In the genomic region with DNA sequence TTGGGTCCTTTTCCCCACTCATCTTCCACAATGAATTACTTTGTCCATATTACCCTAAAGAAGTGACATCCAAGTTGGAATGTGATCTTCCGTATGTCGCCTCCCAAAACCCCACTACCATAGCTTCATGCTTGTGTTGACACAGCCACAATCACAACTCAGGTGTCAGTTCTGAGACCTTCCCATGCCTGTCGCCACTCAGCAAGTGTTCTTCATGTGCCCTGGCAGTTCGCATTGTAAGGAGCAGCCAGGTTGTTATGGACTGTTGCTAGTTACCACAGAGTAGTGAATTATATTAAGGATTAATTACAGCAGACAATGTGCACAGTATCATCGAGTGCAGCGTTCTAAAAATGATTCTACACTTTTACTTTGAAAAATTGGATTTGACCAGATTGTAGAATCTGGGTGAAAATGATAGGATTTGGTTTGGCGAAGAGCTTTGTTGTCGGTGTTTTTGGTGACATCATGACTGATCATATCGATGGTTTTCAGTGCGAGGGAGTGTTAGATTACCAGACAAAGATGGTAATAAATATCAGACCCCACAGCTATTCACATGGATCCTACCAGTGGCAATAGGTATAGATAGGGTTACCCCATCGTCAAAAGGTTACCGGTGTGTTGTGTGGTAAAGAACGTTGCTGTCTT, we compare ENCODE assay signal across 1 cellular context.
TF ChIP-seq lines count a peak whose summit lies in the region.

No MANE protein-coding gene starts in this region.

TF ChIP-seq in HCT116, 20 proteins besides CTCF, POLR2A, EP300 and RAD21 (continued from another document):
- TF ChIP-seq, protein P1, sequence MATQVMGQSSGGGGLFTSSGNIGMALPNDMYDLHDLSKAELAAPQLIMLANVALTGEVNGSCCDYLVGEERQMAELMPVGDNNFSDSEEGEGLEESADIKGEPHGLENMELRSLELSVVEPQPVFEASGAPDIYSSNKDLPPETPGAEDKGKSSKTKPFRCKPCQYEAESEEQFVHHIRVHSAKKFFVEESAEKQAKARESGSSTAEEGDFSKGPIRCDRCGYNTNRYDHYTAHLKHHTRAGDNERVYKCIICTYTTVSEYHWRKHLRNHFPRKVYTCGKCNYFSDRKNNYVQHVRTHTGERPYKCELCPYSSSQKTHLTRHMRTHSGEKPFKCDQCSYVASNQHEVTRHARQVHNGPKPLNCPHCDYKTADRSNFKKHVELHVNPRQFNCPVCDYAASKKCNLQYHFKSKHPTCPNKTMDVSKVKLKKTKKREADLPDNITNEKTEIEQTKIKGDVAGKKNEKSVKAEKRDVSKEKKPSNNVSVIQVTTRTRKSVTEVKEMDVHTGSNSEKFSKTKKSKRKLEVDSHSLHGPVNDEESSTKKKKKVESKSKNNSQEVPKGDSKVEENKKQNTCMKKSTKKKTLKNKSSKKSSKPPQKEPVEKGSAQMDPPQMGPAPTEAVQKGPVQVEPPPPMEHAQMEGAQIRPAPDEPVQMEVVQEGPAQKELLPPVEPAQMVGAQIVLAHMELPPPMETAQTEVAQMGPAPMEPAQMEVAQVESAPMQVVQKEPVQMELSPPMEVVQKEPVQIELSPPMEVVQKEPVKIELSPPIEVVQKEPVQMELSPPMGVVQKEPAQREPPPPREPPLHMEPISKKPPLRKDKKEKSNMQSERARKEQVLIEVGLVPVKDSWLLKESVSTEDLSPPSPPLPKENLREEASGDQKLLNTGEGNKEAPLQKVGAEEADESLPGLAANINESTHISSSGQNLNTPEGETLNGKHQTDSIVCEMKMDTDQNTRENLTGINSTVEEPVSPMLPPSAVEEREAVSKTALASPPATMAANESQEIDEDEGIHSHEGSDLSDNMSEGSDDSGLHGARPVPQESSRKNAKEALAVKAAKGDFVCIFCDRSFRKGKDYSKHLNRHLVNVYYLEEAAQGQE (IDR thresholded peaks at IDR 0.05; ENCODE audit: low read depth): no peak
- no peak for TF ChIP-seq EZH2phosphoT487 (IDR thresholded peaks at IDR 0.05; ENCODE audit: borderline replicate concordance)
- no peak for TF ChIP-seq EGR1 (IDR thresholded peaks at IDR 0.05; ENCODE audit: low read depth)
- no peak for TF ChIP-seq JUND (IDR thresholded peaks at IDR 0.05)
- TF ChIP-seq, protein P2, sequence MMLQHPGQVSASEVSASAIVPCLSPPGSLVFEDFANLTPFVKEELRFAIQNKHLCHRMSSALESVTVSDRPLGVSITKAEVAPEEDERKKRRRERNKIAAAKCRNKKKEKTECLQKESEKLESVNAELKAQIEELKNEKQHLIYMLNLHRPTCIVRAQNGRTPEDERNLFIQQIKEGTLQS (IDR thresholded peaks at IDR 0.05): no peak
- TF ChIP-seq ZNF274 (IDR thresholded peaks at IDR 0.05; ENCODE audit: low read depth, low read length): no peak
- no peak for TF ChIP-seq CEBPB (IDR thresholded peaks at IDR 0.05; ENCODE audit: low read depth)
- no peak for TF ChIP-seq POLR2AphosphoS5 (IDR thresholded peaks at IDR 0.05; ENCODE audit: low read depth, low read length)
